25 cellular contexts compared by ENCODE assay signal in genomic region chr13:42370229-42370628, GRCh38.
"Had no signal": no experiment of that assay in that cellular context is flagged by ENCODE, and none has a peak within 500 bp of the region (broad histone marks: within the 10 kb centered on the region; RNA-seq: fewer than 3 reads in every experiment).

No MANE protein-coding gene starts in this region.

- H3K27me3 Mint-ChIP-seq: naive B cell; progenitor cell of endocrine pancreas; stimulated activated memory B cell treated with anti-CD40 and anti-IgM and Interleukin-4, amounts not matched to agents 10 μg/mL and 1 μg/mL and 100 μg/mL, for 72 hours; stimulated activated naive CD8-positive, alpha-beta T cell treated with anti-CD3 and anti-CD28 coated beads, Interleukin-15, amount 100 ng/mL, for 72 hours had no signal

- H3K27ac Mint-ChIP-seq: mesothelial cell of epicardium; natural killer cell; nephron progenitor cell; neural progenitor cell; progenitor cell of endocrine pancreas; stimulated activated memory B cell treated with anti-CD40 and anti-IgM and Interleukin-4, amounts not matched to agents 10 μg/mL and 1 μg/mL and 100 μg/mL, for 72 hours; stimulated activated naive CD8-positive, alpha-beta T cell treated with anti-CD3 and anti-CD28 coated beads, Interleukin-15, amount 100 ng/mL, for 72 hours; type B pancreatic cell had no signal

- H3K36me3 ChIP-seq: left ventricle myocardium inferior, neural progenitor cell, neutrophil, ovary, right atrium auricular region, right lobe of liver, tibial nerve, uterus had no signal

- H3K4me3 Mint-ChIP-seq: mesothelial cell of epicardium; naive B cell; natural killer cell; nephron progenitor cell; neural progenitor cell; stimulated activated memory B cell treated with anti-CD40 and anti-IgM and Interleukin-4, amounts not matched to agents 10 μg/mL and 1 μg/mL and 100 μg/mL, for 72 hours; stimulated activated naive CD8-positive, alpha-beta T cell treated with anti-CD3 and anti-CD28 coated beads, Interleukin-15, amount 100 ng/mL, for 72 hours; type B pancreatic cell had no signal

- DNase-seq: islet precursor cell; left ventricle myocardium inferior; mesendoderm; naive B cell; natural killer cell; nephron progenitor cell; ovary; right lobe of liver; stimulated activated CD4-positive, alpha-beta T cell treated with anti-CD3 and anti-CD28 coated beads, Interleukin-1b, Interleukin-23, amount 100 ng/mL, for 48 hours; stimulated activated CD4-positive, alpha-beta T cell treated with anti-CD3 and anti-CD28 coated beads, Interleukin-2, amount 100 ng/mL, for 48 hours; stimulated activated CD8-positive, alpha-beta memory T cell treated with anti-CD3 and anti-CD28 coated beads, Interleukin-4, amount 100 ng/mL, for 48 hours; stimulated activated naive CD4-positive, alpha-beta T cell treated with Interleukin-2 at 50 U/mL for 16 hours; stimulated activated naive CD8-positive, alpha-beta T cell treated with anti-CD3 and anti-CD28 coated beads, Interleukin-15, amount 100 ng/mL, for 72 hours; substantia nigra; uterus had no signal

- H3K4me1 Mint-ChIP-seq: mesothelial cell of epicardium, natural killer cell, nephron progenitor cell, neural progenitor cell had no signal

- H3K27ac ChIP-seq: left ventricle myocardium inferior, neural progenitor cell, neutrophil, ovary, right atrium auricular region, right lobe of liver, tibial nerve, uterus had no signal

- H3K27me3 ChIP-seq: neural progenitor cell, neutrophil, right atrium auricular region, right lobe of liver, tibial nerve, uterus had no signal

- H3K9me3 ChIP-seq: left ventricle myocardium inferior, neutrophil, ovary, right atrium auricular region, right lobe of liver, tibial nerve, uterus had no signal

- H3K9me3 Mint-ChIP-seq: mesothelial cell of epicardium, natural killer cell, nephron progenitor cell, neural progenitor cell, type B pancreatic cell had no signal

- H3K4me1 ChIP-seq: left ventricle myocardium inferior, right atrium auricular region, right lobe of liver, tibial nerve, uterus had no signal

- H3K36me3 Mint-ChIP-seq: mesothelial cell of epicardium; naive B cell; natural killer cell; neural progenitor cell; stimulated activated memory B cell treated with anti-CD40 and anti-IgM and Interleukin-4, amounts not matched to agents 10 μg/mL and 1 μg/mL and 100 μg/mL, for 72 hours had no signal

- H3K4me3 ChIP-seq: left ventricle myocardium inferior, lung, neural progenitor cell, ovary, right atrium auricular region, right lobe of liver, smooth muscle cell, tibial nerve, uterus had no signal
